25 cellular contexts compared by ENCODE assay signal in the genomic region with DNA sequence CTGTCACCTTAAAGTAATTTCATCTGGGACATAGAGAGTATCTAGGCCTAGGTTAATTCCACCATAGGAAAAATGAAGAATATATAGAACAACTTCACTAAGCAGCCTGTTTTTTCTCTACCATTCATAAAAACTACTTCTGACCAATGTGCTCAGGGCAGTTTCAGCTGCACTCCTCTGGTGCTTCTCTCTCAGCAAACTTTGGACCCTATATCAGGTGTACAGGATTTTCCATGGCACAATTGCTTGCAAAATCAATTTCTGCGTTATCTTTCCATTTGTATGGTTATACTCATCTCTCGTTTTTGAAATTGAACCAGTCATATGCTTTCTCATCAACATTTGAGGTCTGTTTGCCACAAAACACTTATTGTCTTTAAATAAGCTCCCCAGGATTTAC.
"Had no signal": no experiment of that assay in that cellular context is flagged by ENCODE, and none has a peak within 500 bp of the region (broad histone marks: within the 10 kb centered on the region; RNA-seq: fewer than 3 reads in every experiment).

No MANE protein-coding gene starts in this region.

- H3K27me3 ChIP-seq: neutrophil, pancreas, stomach, thyroid gland, tibial nerve, upper lobe of left lung, vagina had no signal

- DNase-seq: naive thymus-derived CD8-positive, alpha-beta T cell; nephron progenitor cell; nucleus accumbens; pancreas; psoas muscle; right cardiac atrium; stimulated activated CD4-positive, alpha-beta T cell treated with anti-CD3 and anti-CD28 coated beads, Interleukin-15, amount 100 ng/mL, for 24 hours; stimulated activated CD4-positive, alpha-beta T cell treated with anti-CD3 and anti-CD28 coated beads, Interleukin-2, amount 100 ng/mL, for 24 hours; stimulated activated CD4-positive, alpha-beta T cell treated with anti-CD3 and anti-CD28 coated beads, Interleukin-2, amount 100 ng/mL, for 48 hours; stimulated activated CD4-positive, alpha-beta T cell treated with anti-CD3 and anti-CD28 coated beads, Interleukin-4, amount 100 ng/mL, for 24 hours; stimulated activated naive B cell treated with anti-CD40 and anti-IgM and Interleukin-4, amounts not matched to agents 10 μg/mL and 1 μg/mL and 100 μg/mL, for 72 hours; stimulated activated naive CD4-positive, alpha-beta T cell treated with Interleukin-2 at 50 U/mL for 16 hours; stomach; thyroid gland; trophoblast cell; upper lobe of left lung had no signal

- H3K9me3 ChIP-seq: neutrophil, pancreas, psoas muscle, thoracic aorta, thyroid gland, tibial nerve, upper lobe of left lung, vagina had no signal

- FAIRE-seq: urothelium cell line had no signal

- H3K4me3 ChIP-seq: pancreas, psoas muscle, skin epidermis, stomach, thoracic aorta, thyroid gland, tibial nerve, upper lobe of left lung, vagina had no signal

- H3K36me3 ChIP-seq: neutrophil, pancreas, stomach, thoracic aorta, thyroid gland, tibial nerve, upper lobe of left lung, vagina had no signal

- H3K27ac ChIP-seq: neutrophil, pancreas, psoas muscle, skin epidermis, stomach, thoracic aorta, thyroid gland, tibial nerve, upper lobe of left lung, vagina had no signal

- H3K4me1 ChIP-seq: pancreas, psoas muscle, stomach, thyroid gland, tibial nerve, upper lobe of left lung, vagina had no signal

- ATAC-seq: naive thymus-derived CD8-positive, alpha-beta T cell; natural killer cell treated with Interleukin-12 subunit alpha and Interleukin-12 subunit beta and Interleukin-15 and Interleukin-18, amount 100 ng/mL, for 72 hours; pancreas; psoas muscle; right cardiac atrium; sciatic nerve; stimulated activated effector memory CD8-positive, alpha-beta T cell treated with anti-CD3 and anti-CD28 coated beads, Interleukin-12 subunit alpha, Interleukin-12 subunit beta, amount 100 ng/mL, for 72 hours; stimulated activated naive B cell treated with anti-CD40 and anti-IgM and Interleukin-4, amounts not matched to agents 10 μg/mL and 1 μg/mL and 100 μg/mL, for 72 hours had no signal
